In genomic region chr11:35391922-35392813, GRCh38 we compare ENCODE assay signal across 8 cellular contexts. TPM values are rescaled to one million over a fixed set of nuclear protein-coding genes. Genes with fewer than 3 reads are reported as not detected.
DNase-seq lines count a peak whose midpoint lies in the region; ATAC-seq and TF ChIP-seq lines count a peak whose summit lies in the region.

No MANE protein-coding gene starts in this region.

- POLR2A ChIA-PET in OCI-LY7 (lab: Charles Lee): interaction anchor here (1.2 kb wide), 1 partner anchor 14 kb away, joined by 3 read pairs; no protein-coding TSS in a partner anchor

- peak; percentile 71 for DNase-seq in A172 (ENCODE audit: low spot score)
- DNase-seq in HT-29 (ENCODE audit: low spot score): peak; percentile 90
- peak; percentile 70 for DNase-seq in OCI-LY7 (ENCODE audit: low spot score)
- peak; percentile 92 for DNase-seq in activated T-cell treated with anti-CD3 and anti-CD28 coated beads, Interleukin-2, amount 50 U/mL, for 24 hours
- peak; percentile 94 for DNase-seq in esophagus muscularis mucosa (ENCODE audit: extremely low spot score)
- DNase-seq in naive B cell: peak; percentile 73
- DNase-seq in stimulated activated CD8-positive, alpha-beta memory T cell treated with anti-CD3 and anti-CD28 coated beads, Interleukin-7, amount 100 ng/mL, for 24 hours (ENCODE audit: low read depth): peak; percentile 84

- CTCF ChIA-PET in OCI-LY7 (lab: Charles Lee; ENCODE audit: unreplicated experiment): interaction anchor here (0.5 kb wide), 1 partner anchor 33 kb away, joined by 3 read pairs; no protein-coding TSS in a partner anchor

- H3K9me3 Mint-ChIP-seq in activated T-cell treated with anti-CD3 and anti-CD28 coated beads, Interleukin-2, amount 50 U/mL, for 24 hours: no peaks in the 10 kb centered on the region
- peaks cover 0 to 2% (median 0%) of the 10 kb centered on the region in 7 donors for H3K9me3 Mint-ChIP-seq in naive B cell

- H2AFZ ChIP-seq in OCI-LY7 (ENCODE audit: low read length): peak overlapping the region; percentile 30; the same call in 1 of the 2 replicates

- peak; percentile 34 for ATAC-seq in GM18499 (IDR thresholded peaks at IDR 0.05; ENCODE audit: insufficient read depth, unreplicated experiment)
- ATAC-seq in naive B cell (ENCODE audit: low read depth in 2 of 2): peak; percentile 85 to 95

- H4K20me1 ChIP-seq in OCI-LY7 (ENCODE audit: insufficient read depth, low read length): no peaks in the 10 kb centered on the region

- H3K4me1 Mint-ChIP-seq in activated T-cell treated with anti-CD3 and anti-CD28 coated beads, Interleukin-2, amount 50 U/mL, for 24 hours (ENCODE audit: low read depth): peaks cover 33% of the 10 kb centered on the region
- H3K4me1 Mint-ChIP-seq in naive B cell: peaks cover 0 to 24% (median 9%) of the 10 kb centered on the region in 3 donors

- H3K4me2 ChIP-seq in OCI-LY7 (ENCODE audit: low read length): peak overlapping the region; percentile 27

- H3K4me1 ChIP-seq in OCI-LY7 (ENCODE audit: insufficient read depth, low read length, poor library complexity, severe bottlenecking) (peaks cover 13% of the 10 kb centered on the region), esophagus muscularis mucosa (peaks cover 8 to 21% (median 17%) of the 10 kb centered on the region in 4 donors)

- H3K27me3 ChIP-seq in esophagus muscularis mucosa: no peaks in the 10 kb centered on the region

- H3K36me3 ChIP-seq in OCI-LY7 (ENCODE audit: insufficient read depth, low read length): no peaks in the 10 kb centered on the region
- H3K36me3 ChIP-seq in esophagus muscularis mucosa: no peaks in the 10 kb centered on the region

- BruUV-seq in OCI-LY7 (replicated peaks; lab: Mats Ljungman, UMichigan): no TSS peak

- TF ChIP-seq CTCF in OCI-LY7 (conservative IDR thresholded peaks at IDR 0.05; ENCODE audit: low read length): peak; percentile 97
- TF ChIP-seq CTCF in esophagus muscularis mucosa (IDR thresholded peaks at IDR 0.05): peak; percentile 83 to 87 (median 85)

- H3K9me2 ChIP-seq in OCI-LY7 (ENCODE audit: insufficient read depth, low read length): no peaks in the 10 kb centered on the region

- no peaks in the 10 kb centered on the region for H3K79me2 ChIP-seq in OCI-LY7 (ENCODE audit: insufficient read depth, low read depth, low read length)

- no peak overlapping the region for H3K4me3 ChIP-seq in OCI-LY7 (ENCODE audit: low read depth, low read length, poor library complexity, severe bottlenecking)
- H3K4me3 ChIP-seq in esophagus muscularis mucosa: peak overlapping the region in 3 of 4 donors; percentile 17 to 36 (median 18)

- H3K27ac ChIP-seq in OCI-LY7 (ENCODE audit: low read depth, low read length, poor library complexity, severe bottlenecking) (no peak overlapping the region), esophagus muscularis mucosa (replicated peaks in 1 of 4) (no peak overlapping the region)

- no peaks in the 10 kb centered on the region for H3K36me3 Mint-ChIP-seq in activated T-cell treated with anti-CD3 and anti-CD28 coated beads, Interleukin-2, amount 50 U/mL, for 24 hours (ENCODE audit: low read depth)
- H3K36me3 Mint-ChIP-seq in naive B cell: no peaks in the 10 kb centered on the region

- H3K27me3 Mint-ChIP-seq in activated T-cell treated with anti-CD3 and anti-CD28 coated beads, Interleukin-2, amount 50 U/mL, for 24 hours: no peaks in the 10 kb centered on the region
- H3K27me3 Mint-ChIP-seq in naive B cell: peaks cover 0 to 12% (median 9%) of the 10 kb centered on the region in 3 donors

- TF ChIP-seq POLR2A in esophagus muscularis mucosa (IDR thresholded peaks at IDR 0.05; ENCODE audit: low read depth): no peak

- H3K4me3 Mint-ChIP-seq in activated T-cell treated with anti-CD3 and anti-CD28 coated beads, Interleukin-2, amount 50 U/mL, for 24 hours: no peak overlapping the region
- peak overlapping the region in 4 of 8 donors; percentile 7 to 24 (median 16) for H3K4me3 Mint-ChIP-seq in naive B cell

- WGBS in esophagus muscularis mucosa: 22% methylated on average over 14 of the region's 14 CpGs

- no peak overlapping the region for H3K27ac Mint-ChIP-seq in activated T-cell treated with anti-CD3 and anti-CD28 coated beads, Interleukin-2, amount 50 U/mL, for 24 hours
- H3K27ac Mint-ChIP-seq in naive B cell: peak overlapping the region in 1 of 6 donors; percentile 30

- intact Hi-C loops in OCI-LY7 (cut with micrococcal nuclease; ENCODE audit: unreplicated experiment): loop anchor here (1.0 to 5.0 kb wide), 6 partner anchors 80 to 880 kb away; partner anchors contain the start of gene ELF5
- intact Hi-C loops in esophagus muscularis mucosa (cut with DNase I): loop anchor here (2.0 to 5.0 kb wide), 3 partner anchors 393 to 805 kb away; no protein-coding TSS in a partner anchor

- no peak for TF ChIP-seq EP300 in esophagus muscularis mucosa (IDR thresholded peaks at IDR 0.05)

- no peaks in the 10 kb centered on the region for H3K9me3 ChIP-seq in OCI-LY7 (ENCODE audit: low read length)
- no peaks in the 10 kb centered on the region for H3K9me3 ChIP-seq in esophagus muscularis mucosa

RNA-seq across cellular contexts. Expression of gene SLC1A2, which starts 27.2 kb away (rescaled TPM):
- total RNA-seq in A172 (2014; rRNA removed; shearing (Covaris generic)): 0.12 and 0.41 TPM in 2 replicates
- not detected in 2 replicates for total RNA-seq in HT-29 (2014; rRNA removed; shearing (Covaris generic))
- not detected in 2 replicates for total RNA-seq in OCI-LY7 (2014; rRNA removed; shearing (Covaris generic))
- total RNA-seq in OCI-LY7 (2022) (not detected in 2 replicates), esophagus muscularis mucosa (under 1 TPM; 0.17 to 0.69 (median 0.37) TPM)
- polyA plus RNA-seq in naive B cell (ENCODE audit: low read depth in 6 of 6): under 1 TPM in 2 of 6 donors, not detected in 4; 0.07 to 0.09 TPM
